Comparison of ENCODE assay signal across 12 cellular contexts in genomic region chr11:113831314-113831713, GRCh38. TPM values are rescaled to one million over a fixed set of nuclear protein-coding genes. Genes with fewer than 3 reads are reported as not detected.
DNase-seq lines count a peak whose midpoint lies in the region; ATAC-seq and TF ChIP-seq lines count a peak whose summit lies in the region.
"Had no signal": no experiment of that assay in that cellular context is flagged by ENCODE, and none has a peak within 500 bp of the region (broad histone marks: within the 10 kb centered on the region; RNA-seq: fewer than 3 reads in every experiment).

No MANE protein-coding gene starts in this region.

- 86 to 91% (median 90%) methylated on average over 4 of the region's 4 CpGs for WGBS in adrenal gland, 4 donors

- H3K4me1 ChIP-seq in adrenal gland (replicated peaks in 1 of 2): no peaks in the 10 kb centered on the region

- ATAC-seq in GM18502 (IDR thresholded peaks at IDR 0.05; ENCODE audit: poor library complexity, unreplicated experiment) (peak; percentile 98), GM19438 (IDR thresholded peaks at IDR 0.05; ENCODE audit: low read depth, unreplicated experiment) (peak; percentile 97), HG02885 (IDR thresholded peaks at IDR 0.05; ENCODE audit: poor library complexity, unreplicated experiment) (peak; percentile 94)

- H3K27me3 Mint-ChIP-seq in IgD-negative memory B cell: no peaks in the 10 kb centered on the region

- H3K4me3 Mint-ChIP-seq in IgD-negative memory B cell: peak overlapping the region; percentile 50 to 91 (median 76)
- H3K4me3 Mint-ChIP-seq: T-helper 2 cell treated with Interferon-gamma antibody and Interleukin-4, amounts not matched to agents 5 μg/mL and 100 μg/mL, for 36 hours had no signal

- peak overlapping the region; percentile 68 to 86 (median 78) for H3K27ac Mint-ChIP-seq in IgD-negative memory B cell
- H3K27ac Mint-ChIP-seq: T-helper 2 cell treated with Interferon-gamma antibody and Interleukin-4, amounts not matched to agents 5 μg/mL and 100 μg/mL, for 36 hours had no signal

- TF ChIP-seq POLR2A in adrenal gland (IDR thresholded peaks at IDR 0.05): no peak

- intact Hi-C loops in adrenal gland (cut with DNase I): no loop called here

- no peak overlapping the region for H3K4me3 ChIP-seq in adrenal gland

- H3K36me3 ChIP-seq in adrenal gland (replicated peaks in 1 of 2): peaks cover 0 to 12% of the 10 kb centered on the region in 2 donors

- peaks cover 17 to 21% (median 19%) of the 10 kb centered on the region in 3 donors for H3K4me1 Mint-ChIP-seq in IgD-negative memory B cell

- peaks cover 18% of the 10 kb centered on the region for H3K36me3 Mint-ChIP-seq in IgD-negative memory B cell

- H3K9me3 Mint-ChIP-seq in IgD-negative memory B cell: no peaks in the 10 kb centered on the region
- H3K9me3 Mint-ChIP-seq: T-helper 2 cell treated with Interferon-gamma antibody and Interleukin-4, amounts not matched to agents 5 μg/mL and 100 μg/mL, for 36 hours had no signal

- TF ChIP-seq CTCF in adrenal gland (IDR thresholded peaks at IDR 0.05): no peak

- no peaks in the 10 kb centered on the region for H3K9me3 ChIP-seq in adrenal gland (replicated peaks in 1 of 3)

- H3K27ac ChIP-seq in adrenal gland: no peak overlapping the region

- no peaks in the 10 kb centered on the region for H3K27me3 ChIP-seq in adrenal gland

- DNase-seq in NCI-H1048 (lab: John Stamatoyannopoulos, UW) (no peak), DMS 273 (lab: John Stamatoyannopoulos, UW; ENCODE audit: unreplicated experiment) (no peak), adrenal gland (no peak)
- no peak for DNase-seq in activated CD4-positive, alpha-beta T cell treated with anti-CD3 and anti-CD28 coated beads for 48 hours
- DNase-seq: activated naive CD4-positive, alpha-beta T cell; effector CD8-positive, alpha-beta T cell; NCI-H82 had no signal

RNA-seq across cellular contexts. Expression of gene USP28, which starts 44.1 kb away (rescaled TPM):
- polyA plus RNA-seq in IgD-negative memory B cell: 79.2 TPM
- 10 to 100 TPM in 7 of 8 donors, 1 to 10 TPM in 1; 8.8 to 25.0 (median 17.2) TPM for total RNA-seq in adrenal gland
- polyA plus RNA-seq in adrenal gland: 10 to 100 TPM in 1 of 3 donors, 1 to 10 TPM in 2; 2.9 to 19.7 (median 3.5) TPM

RNA-seq across cellular contexts. Expression of gene CLDN25, which starts 51.7 kb away (rescaled TPM):
- polyA plus RNA-seq in IgD-negative memory B cell: not detected
- total RNA-seq in adrenal gland: not detected
- polyA plus RNA-seq in adrenal gland: not detected

RNA-seq across cellular contexts. Expression of gene ZW10, which starts 57.8 kb away (rescaled TPM):
- 14.1 TPM for polyA plus RNA-seq in IgD-negative memory B cell
- 10 to 100 TPM in 5 of 8 donors, 1 to 10 TPM in 3; 4.1 to 15.9 (median 11.0) TPM for total RNA-seq in adrenal gland
- polyA plus RNA-seq in adrenal gland: 10 to 100 TPM in 1 of 3 donors, 1 to 10 TPM in 2; 3.2 to 24.3 (median 3.4) TPM
